Comparison of ENCODE assay signal across 19 cellular contexts in genomic region chr5:173153842-173154241, GRCh38.
"Had no signal": no experiment of that assay in that cellular context is flagged by ENCODE, and none has a peak within 500 bp of the region (broad histone marks: within the 10 kb centered on the region; RNA-seq: fewer than 3 reads in every experiment).

No MANE protein-coding gene starts in this region.

- H3K27ac ChIP-seq: ovary, psoas muscle, skin epidermis, spleen, stomach, thyroid gland had no signal

- DNase-seq: cortex of kidney; effector memory CD8-positive, alpha-beta T cell; hypothalamus; immature natural killer cell; islet precursor cell; mesendoderm; naive thymus-derived CD8-positive, alpha-beta T cell; occipital lobe; ovary; posterior cingulate gyrus; psoas muscle; right cardiac atrium; spleen; stimulated activated CD4-positive, alpha-beta T cell treated with anti-CD3 and anti-CD28 coated beads, Interleukin-4, amount 100 ng/mL, for 4 hours; stimulated activated naive B cell treated with anti-CD40 and anti-IgM and Interleukin-4, amounts not matched to agents 10 μg/mL and 1 μg/mL and 100 μg/mL, for 72 hours; stomach; thyroid gland; trophoblast cell had no signal

- H3K4me1 Mint-ChIP-seq: stimulated activated naive B cell treated with anti-CD40 and anti-IgM and Interleukin-4, amounts not matched to agents 10 μg/mL and 1 μg/mL and 100 μg/mL, for 72 hours had no signal

- H3K27me3 Mint-ChIP-seq: effector memory CD8-positive, alpha-beta T cell; naive thymus-derived CD8-positive, alpha-beta T cell; stimulated activated naive B cell treated with anti-CD40 and anti-IgM and Interleukin-4, amounts not matched to agents 10 μg/mL and 1 μg/mL and 100 μg/mL, for 72 hours had no signal

- H3K4me3 Mint-ChIP-seq: effector memory CD8-positive, alpha-beta T cell; immature natural killer cell; naive thymus-derived CD8-positive, alpha-beta T cell; stimulated activated naive B cell treated with anti-CD40 and anti-IgM and Interleukin-4, amounts not matched to agents 10 μg/mL and 1 μg/mL and 100 μg/mL, for 72 hours had no signal

- H3K27ac Mint-ChIP-seq: immature natural killer cell; stimulated activated naive B cell treated with anti-CD40 and anti-IgM and Interleukin-4, amounts not matched to agents 10 μg/mL and 1 μg/mL and 100 μg/mL, for 72 hours had no signal

- H3K9me3 Mint-ChIP-seq: effector memory CD8-positive, alpha-beta T cell; immature natural killer cell; naive thymus-derived CD8-positive, alpha-beta T cell had no signal

- ATAC-seq: effector memory CD8-positive, alpha-beta T cell; naive thymus-derived CD8-positive, alpha-beta T cell; psoas muscle; right cardiac atrium; stimulated activated naive B cell treated with anti-CD40 and anti-IgM and Interleukin-4, amounts not matched to agents 10 μg/mL and 1 μg/mL and 100 μg/mL, for 72 hours had no signal
